ENCODE assay signal across 10 cellular contexts in genomic region chr10:68871731-68872342, GRCh38. TPM values are rescaled to one million over a fixed set of nuclear protein-coding genes. Genes with fewer than 3 reads are reported as not detected.
A peak's percentile ranks its signal among the peaks of the same experiment; 100 is the strongest.
DNase-seq lines count a peak whose midpoint lies in the region; ATAC-seq, FAIRE-seq and TF ChIP-seq lines count a peak whose summit lies in the region.
"Had no signal": no experiment of that assay in that cellular context is flagged by ENCODE, and none has a peak within 500 bp of the region (broad histone marks: within the 10 kb centered on the region; RNA-seq: fewer than 3 reads in every experiment).

No MANE protein-coding gene starts in this region.

- TF ChIP-seq POLR2A in GM12892 (IDR thresholded peaks at IDR 0.05; ENCODE audit: low read depth, low read length) (no peak), suprapubic skin (IDR thresholded peaks at IDR 0.05) (no peak)

- ATAC-seq in GM18498 (IDR thresholded peaks at IDR 0.05; ENCODE audit: unreplicated experiment) (no peak), HG03432 (IDR thresholded peaks at IDR 0.05; ENCODE audit: unreplicated experiment) (no peak)
- ATAC-seq: GM12878 had no signal

- no peaks in the 10 kb centered on the region for H3K36me3 ChIP-seq in osteoblast (ENCODE audit: insufficient read depth, low read length)
- H3K36me3 ChIP-seq in suprapubic skin = no peaks in the 10 kb centered on the region
- H3K36me3 ChIP-seq: thoracic aorta had no signal

- H3K9me3 ChIP-seq in osteoblast (ENCODE audit: low read depth, low read length) (no peaks in the 10 kb centered on the region), suprapubic skin (no peaks in the 10 kb centered on the region)
- H3K9me3 ChIP-seq: thoracic aorta had no signal

- H3K27ac ChIP-seq in osteoblast (ENCODE audit: low read depth, low read length) (peak overlapping the region; percentile 58), suprapubic skin (no peak overlapping the region)
- H3K27ac ChIP-seq: thoracic aorta had no signal

- H3K4me2 ChIP-seq in osteoblast (ENCODE audit: insufficient read depth, low read length) = peak overlapping the region; percentile 46

- DNase-seq in DMS79 (lab: John Stamatoyannopoulos, UW) (peak; percentile 90), NCI-H2171 (lab: John Stamatoyannopoulos, UW) (peak; percentile 88), dedifferentiated amniotic fluid mesenchymal stem cell (ENCODE audit: extremely low spot score) (peak; percentile 65), osteoblast (ENCODE audit: insufficient read length, low spot score, missing footprints) (no peak), GM12892 (ENCODE audit: insufficient read length) (no peak), suprapubic skin (ENCODE audit: low spot score in 2 of 2) (no peak)

- TF ChIP-seq EP300 in suprapubic skin (IDR thresholded peaks at IDR 0.05) = no peak

- FAIRE-seq in GM12892 (lab: Jason Lieb, UNC) = no peak
- FAIRE-seq: GM12878 had no signal

- no peaks in the 10 kb centered on the region for H4K20me1 ChIP-seq in osteoblast (ENCODE audit: insufficient read depth, low read length)

- H3K4me3 ChIP-seq in osteoblast (ENCODE audit: insufficient read depth, low read length) (no peak overlapping the region), suprapubic skin (no peak overlapping the region)
- H3K4me3 ChIP-seq: GM12878, thoracic aorta had no signal

- WGBS in suprapubic skin = 48% methylated on average over 5 of the region's 5 CpGs

- H3K79me2 ChIP-seq in osteoblast (ENCODE audit: insufficient read depth, low read length) = no peaks in the 10 kb centered on the region

- no peak overlapping the region for H2AFZ ChIP-seq in osteoblast (ENCODE audit: low read length)

- H3K27me3 ChIP-seq in osteoblast (ENCODE audit: insufficient read depth, low read length) = no peaks in the 10 kb centered on the region
- no peaks in the 10 kb centered on the region for H3K27me3 ChIP-seq in suprapubic skin

- TF ChIP-seq CTCF in osteoblast (IDR thresholded peaks at IDR 0.05; ENCODE audit: extremely low read depth, low read depth, low read length) = no peak
- TF ChIP-seq CTCF in suprapubic skin (IDR thresholded peaks at IDR 0.05) = no peak

- H3K4me1 ChIP-seq in osteoblast (ENCODE audit: insufficient read depth, low read length) (peaks cover 20% of the 10 kb centered on the region), suprapubic skin (no peaks in the 10 kb centered on the region)

RNA-seq across cellular contexts. Expression of gene DDX50, which starts 29.3 kb away (rescaled TPM):
- 47.0 and 47.1 TPM in 2 replicates for total RNA-seq in osteoblast
- 41.6 TPM for polyA plus RNA-seq in GM12892 (2012; ENCODE audit: missing spikeins)
- total RNA-seq in suprapubic skin = 10 to 100 TPM; 21.9 to 34.2 (median 27.8) TPM

RNA-seq across cellular contexts. Expression of gene STOX1, which starts 44.5 kb away (rescaled TPM):
- total RNA-seq in osteoblast = under 0.01 and 0.29 TPM in 2 replicates
- 0.49 TPM for polyA plus RNA-seq in GM12892 (2012; ENCODE audit: missing spikeins)
- 1 to 10 TPM in 3 of 4 donors, under 1 TPM in 1; 0.64 to 2.2 (median 1.4) TPM for total RNA-seq in suprapubic skin

Comparison
In these comparisons a context has a peak if more than half of its experiments do, and no peak if none do; other contexts are left out.
1. DNase-seq: peak in DMS79 (single experiment), NCI-H2171 (single experiment) and dedifferentiated amniotic fluid mesenchymal stem cell (single experiment); none in osteoblast (single experiment), GM12892 (single experiment) and suprapubic skin (0 of 2).